19 cellular contexts compared by ENCODE assay signal in the genomic region with DNA sequence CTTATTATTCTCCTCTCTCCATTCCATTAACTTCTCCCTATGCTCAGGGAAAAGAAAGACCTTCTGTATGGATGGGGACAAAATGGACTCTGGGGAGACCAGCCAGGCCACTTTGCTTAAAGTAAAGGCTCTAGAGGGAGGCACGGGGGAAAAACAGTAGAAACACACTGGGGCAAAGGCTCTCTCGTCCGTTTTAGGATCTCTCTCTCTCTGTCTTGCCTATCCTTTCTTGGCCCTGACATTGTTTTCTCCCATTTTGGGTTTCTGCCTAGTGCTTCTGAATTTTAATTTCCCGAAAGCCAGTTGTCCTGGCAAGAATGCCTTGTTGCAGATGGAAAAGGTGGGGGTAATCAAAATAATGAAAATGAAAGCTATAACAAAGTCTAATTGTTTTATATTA. TPM values are rescaled to one million over a fixed set of nuclear protein-coding genes. Genes with fewer than 3 reads are reported as not detected.
"Had no signal": no experiment of that assay in that cellular context is flagged by ENCODE, and none has a peak within 500 bp of the region (broad histone marks: within the 10 kb centered on the region; RNA-seq: fewer than 3 reads in every experiment).

No MANE protein-coding gene starts in this region.

- H3K4me3 ChIP-seq: gastroesophageal sphincter, mucosa of descending colon, pancreas, prostate gland, right lobe of liver, thyroid gland had no signal

- H3K27me3 ChIP-seq: gastroesophageal sphincter, pancreas, right lobe of liver, thyroid gland had no signal

- H3K9me3 ChIP-seq: gastroesophageal sphincter, mucosa of descending colon, pancreas, prostate gland, right lobe of liver, thyroid gland had no signal

- ATAC-seq: esophagus mucosa; gastroesophageal sphincter; left colon; mucosa of descending colon; naive thymus-derived CD8-positive, alpha-beta T cell; pancreas; right lobe of liver; stimulated activated memory B cell treated with anti-CD40 and anti-IgM and Interleukin-4, amounts not matched to agents 10 μg/mL and 1 μg/mL and 100 μg/mL, for 72 hours had no signal

- H3K27ac ChIP-seq: gastroesophageal sphincter, pancreas, prostate gland, right lobe of liver, thyroid gland had no signal

- H3K36me3 ChIP-seq: gastroesophageal sphincter, pancreas, prostate gland, right lobe of liver, thyroid gland had no signal

- H3K4me1 ChIP-seq: gastroesophageal sphincter, pancreas, prostate gland, right lobe of liver, thyroid gland had no signal

- DNase-seq: cortex of kidney; effector memory CD4-positive, alpha-beta T cell; immature natural killer cell; kidney; left colon; mucosa of descending colon; naive thymus-derived CD8-positive, alpha-beta T cell; pancreas; retina; right lobe of liver; stimulated activated CD4-positive, alpha-beta T cell treated with anti-CD3 and anti-CD28 coated beads, Interleukin-4, amount 100 ng/mL, for 24 hours; thyroid gland had no signal

RNA-seq across cellular contexts. Expression of a gene that starts 28.2 kb away (rescaled TPM):
- polyA plus RNA-seq: fibroblast of lung; immature natural killer cell; liver; naive thymus-derived CD8-positive, alpha-beta T cell; neural cell had no signal
